25 cellular contexts compared by ENCODE assay signal in genomic region chr22:40799008-40799407, GRCh38.
"Had no signal": no experiment of that assay in that cellular context is flagged by ENCODE, and none has a peak within 500 bp of the region (broad histone marks: within the 10 kb centered on the region; RNA-seq: fewer than 3 reads in every experiment).

No MANE protein-coding gene starts in this region.

- H3K9me3 ChIP-seq: esophagus squamous epithelium, gastrocnemius medialis, heart right ventricle, left lung, lower lobe of right lung, mucosa of descending colon had no signal

- H3K27me3 Mint-ChIP-seq: dendritic cell treated with granulocyte-macrophage colony-stimulating factor and Interleukin-4, amounts not matched to agents 40 ng/mL and 50 ng/mL, for 4 days; effector memory CD8-positive, alpha-beta T cell; naive B cell; naive thymus-derived CD8-positive, alpha-beta T cell had no signal

- H3K27ac Mint-ChIP-seq: dendritic cell treated with granulocyte-macrophage colony-stimulating factor and Interleukin-4, amounts not matched to agents 40 ng/mL and 50 ng/mL, for 4 days; naive thymus-derived CD8-positive, alpha-beta T cell had no signal

- H3K4me3 Mint-ChIP-seq: dendritic cell treated with granulocyte-macrophage colony-stimulating factor and Interleukin-4, amounts not matched to agents 40 ng/mL and 50 ng/mL, for 4 days; effector memory CD8-positive, alpha-beta T cell; endodermal cell; mesothelial cell of epicardium; naive B cell; naive thymus-derived CD8-positive, alpha-beta T cell had no signal

- ATAC-seq: effector memory CD8-positive, alpha-beta T cell; esophagus mucosa; gastrocnemius medialis; heart right ventricle; left cardiac atrium; left lung; left ventricle myocardium superior; lower lobe of right lung; mucosa of descending colon had no signal

- H3K27me3 ChIP-seq: esophagus squamous epithelium, gastrocnemius medialis, heart right ventricle, left lung had no signal

- H3K4me1 ChIP-seq: esophagus squamous epithelium, left lung, lower lobe of right lung had no signal

- H3K4me3 ChIP-seq: esophagus squamous epithelium, gastrocnemius medialis, heart right ventricle, left lung, lower lobe of right lung, mucosa of descending colon had no signal

- H3K9me3 Mint-ChIP-seq: dendritic cell treated with granulocyte-macrophage colony-stimulating factor and Interleukin-4, amounts not matched to agents 40 ng/mL and 50 ng/mL, for 4 days; effector memory CD8-positive, alpha-beta T cell; endodermal cell; mesothelial cell of epicardium; naive B cell; naive thymus-derived CD8-positive, alpha-beta T cell had no signal

- H3K27ac ChIP-seq: epithelial cell of prostate, esophagus squamous epithelium, gastrocnemius medialis, heart right ventricle, left lung, lower lobe of right lung had no signal

- DNase-seq: cortex of kidney; effector CD8-positive, alpha-beta T cell; effector memory CD8-positive, alpha-beta T cell; endodermal cell; erythroblast; esophagus squamous epithelium; foreskin fibroblast; foreskin melanocyte; gastrocnemius medialis; glutamatergic neuron; head of caudate nucleus; heart right ventricle; hippocampal formation; left cardiac atrium; left lung; left ventricle myocardium superior; lower lobe of right lung; mesenchymal stem cell; mucosa of descending colon; naive B cell; naive thymus-derived CD8-positive, alpha-beta T cell had no signal
